9 cellular contexts compared by ENCODE assay signal in the genomic region with DNA sequence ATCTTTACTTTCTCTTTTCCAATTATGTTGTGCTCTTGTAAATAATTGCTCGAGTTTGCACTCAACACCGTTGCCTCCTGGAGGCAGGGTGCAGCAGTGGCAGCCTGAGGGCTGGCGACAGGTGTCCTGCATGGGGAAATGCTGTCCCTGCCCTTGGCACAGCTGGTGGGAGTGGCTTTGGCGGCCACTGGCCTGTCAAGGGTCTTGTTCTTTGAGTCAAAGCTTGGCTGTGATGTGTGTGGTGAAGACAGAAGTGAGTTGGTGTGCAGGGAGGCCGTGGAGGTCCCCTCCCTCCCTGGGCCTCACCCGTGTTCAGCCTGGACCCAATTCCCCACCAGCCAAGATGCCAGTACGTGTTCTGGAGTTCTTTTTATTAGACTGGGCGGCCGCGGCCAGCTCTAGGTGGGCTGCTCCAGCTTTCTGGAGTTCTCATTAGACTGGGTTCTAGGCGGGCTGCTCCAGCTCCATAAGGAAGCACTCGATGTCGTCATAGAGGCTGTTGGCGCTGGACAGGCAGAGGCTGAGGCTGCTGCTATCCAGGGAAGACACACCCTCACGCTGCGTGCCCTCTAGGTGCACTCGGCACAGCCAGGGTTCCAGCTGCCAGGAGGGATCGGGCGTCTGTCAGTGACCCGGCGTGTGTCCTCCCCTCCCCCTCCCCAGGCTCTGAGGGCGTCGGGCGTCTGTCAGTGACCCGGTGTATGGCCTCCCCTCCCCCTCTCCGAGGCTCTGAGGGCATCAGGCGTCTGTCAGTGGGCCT. TPM values are rescaled to one million over a fixed set of nuclear protein-coding genes. Genes with fewer than 3 reads are reported as not detected.
A peak's percentile ranks its signal among the peaks of the same experiment; 100 is the strongest.
DNase-seq lines count a peak whose midpoint lies in the region; TF ChIP-seq lines count a peak whose summit lies in the region.
"Had no signal": no experiment of that assay in that cellular context is flagged by ENCODE, and none has a peak within 500 bp of the region (broad histone marks: within the 10 kb centered on the region; RNA-seq: fewer than 3 reads in every experiment).

No MANE protein-coding gene starts in this region.

- intact Hi-C loops in sigmoid colon (cut with DNase I): no loop called here

- TF ChIP-seq EP300 in sigmoid colon (IDR thresholded peaks at IDR 0.05): no peak

- peaks cover 32 to 67% (median 54%) of the 10 kb centered on the region in 4 donors for H3K36me3 ChIP-seq in sigmoid colon

- H3K4me3 ChIP-seq in epithelial cell of esophagus (ENCODE audit: low read length): no peak overlapping the region
- H3K4me3 ChIP-seq in sigmoid colon: no peak overlapping the region

- H3K27ac ChIP-seq in sigmoid colon: peak overlapping the region in 3 of 4 donors; percentile 19 to 88 (median 86)
- H3K27ac ChIP-seq: parathyroid adenoma had no signal

- TF ChIP-seq POLR2A in sigmoid colon (IDR thresholded peaks at IDR 0.05): no peak

- no peaks in the 10 kb centered on the region for H3K9me3 ChIP-seq in sigmoid colon

- 17 to 66% methylated on average over 27 of the region's 27 CpGs for WGBS in sigmoid colon, 2 donors

- peak; percentile 34 for TF ChIP-seq CTCF in epithelial cell of esophagus (IDR thresholded peaks at IDR 0.05; ENCODE audit: insufficient read depth, low read depth, low read length, missing control alignments)
- peak in 1 of 4 experiments; percentile 21 for TF ChIP-seq CTCF in sigmoid colon (IDR thresholded peaks at IDR 0.05)

- peaks cover 0 to 33% (median 27%) of the 10 kb centered on the region in 4 donors for H3K4me1 ChIP-seq in sigmoid colon
- H3K4me1 ChIP-seq: parathyroid adenoma had no signal

- no peaks in the 10 kb centered on the region for H3K27me3 ChIP-seq in sigmoid colon

- DNase-seq in NCI-H2227 (lab: John Stamatoyannopoulos, UW; ENCODE audit: unreplicated experiment) (peak; percentile 28), NCI-H2227 treated with DMSO at 0.1 percent for 48 hours (lab: John Stamatoyannopoulos, UW) (no peak), NCI-H510A (lab: John Stamatoyannopoulos, UW) (peak; percentile 46), epithelial cell of esophagus (ENCODE audit: low read depth) (peak; percentile 40), sigmoid colon (no peak), hippocampal formation (lab: John Stamatoyannopoulos, UW) (no peak), NCI-H187 treated with DMSO at 0.1 percent for 48 hours (lab: John Stamatoyannopoulos, UW) (no peak)
- DNase-seq in stimulated activated CD4-positive, alpha-beta T cell treated with anti-CD3 and anti-CD28 coated beads, Interleukin-4, amount 100 ng/mL, for 24 hours: no peak

RNA-seq across cellular contexts. Expression of a gene that starts 3.4 kb away (rescaled TPM):
- 10 to 100 TPM in 3 of 4 donors, 1 to 10 TPM in 1; 8.6 to 18.2 (median 14.2) TPM for total RNA-seq in sigmoid colon
- 10 to 100 TPM; 10.8 to 73.9 (median 26.8) TPM for polyA plus RNA-seq in sigmoid colon

RNA-seq across cellular contexts. Expression of a gene that starts 12.4 kb away (rescaled TPM):
- 1 to 10 TPM in 2 of 4 donors, not detected in 2; 1.8 to 1.9 TPM for total RNA-seq in sigmoid colon
- polyA plus RNA-seq in sigmoid colon: 100 to 1,000 TPM in 1 of 3 donors, 10 to 100 TPM in 2; 18.0 to 136 (median 29.4) TPM

RNA-seq across cellular contexts. Expression of a gene that starts 14.6 kb away (rescaled TPM):
- total RNA-seq in sigmoid colon: not detected
- 1 to 10 TPM in 1 of 3 donors, not detected in 2; 1.1 TPM for polyA plus RNA-seq in sigmoid colon

RNA-seq across cellular contexts. Expression of a gene that starts 24.7 kb away (rescaled TPM):
- total RNA-seq in sigmoid colon: 1 to 10 TPM in 1 of 4 donors, under 1 TPM in 1, not detected in 2; 0.41 to 2.2 TPM
- polyA plus RNA-seq in sigmoid colon: under 1 TPM in 1 of 3 donors, not detected in 2; 0.28 TPM

RNA-seq across cellular contexts. Expression of a gene that starts 36.1 kb away (rescaled TPM):
- 10 to 100 TPM; 11.8 to 21.2 (median 17.9) TPM for total RNA-seq in sigmoid colon
- 10 to 100 TPM in 2 of 3 donors, 1 to 10 TPM in 1; 6.6 to 29.3 (median 11.3) TPM for polyA plus RNA-seq in sigmoid colon

Comparison
In these comparisons a context has a peak if more than half of its experiments do, and no peak if none do; other contexts are left out.
1. DNase-seq: peak in NCI-H2227 (single experiment), NCI-H510A (single experiment) and epithelial cell of esophagus (single experiment); none in NCI-H2227 treated with DMSO at 0.1 percent for 48 hours (single experiment), sigmoid colon (single experiment), hippocampal formation (0 of 2), NCI-H187 treated with DMSO at 0.1 percent for 48 hours (single experiment) and stimulated activated CD4-positive, alpha-beta T cell treated with anti-CD3 and anti-CD28 coated beads, Interleukin-4, amount 100 ng/mL, for 24 hours (single experiment).